ENCODE assay signal across 11 cellular contexts in genomic region chr6:43420012-43420411, GRCh38.
"Had no signal": no experiment of that assay in that cellular context is flagged by ENCODE, and none has a peak within 500 bp of the region (broad histone marks: within the 10 kb centered on the region; RNA-seq: fewer than 3 reads in every experiment).

No MANE protein-coding gene starts in this region.

- H3K4me1 ChIP-seq: HAP-1 had no signal

- H3K9me3 Mint-ChIP-seq: HFFc6 had no signal

- H3K4me3 Mint-ChIP-seq: GM23338, H9, HFFc6 had no signal

- FAIRE-seq: H1, H54 had no signal

- H3K36me3 ChIP-seq: HAP-1 had no signal

- H3K9ac ChIP-seq: GM23248 had no signal

- H3K4me2 ChIP-seq: GM23338 had no signal

- H3K27ac ChIP-seq: GM23248 had no signal

- ATAC-seq: GM23338, HCT116 had no signal

- DNase-seq: GM23248, GOT3, H7, H9, HCEC 1CT, HFFc6 had no signal

- H3K4me3 ChIP-seq: GM23248, GM23338, HAP-1 had no signal

- H3K27ac Mint-ChIP-seq: GM23338, H9, HFFc6 had no signal

- H2AFZ ChIP-seq: GM23248, GM23338 had no signal

- H3K4me1 Mint-ChIP-seq: GM23338, H9 had no signal
